19 cellular contexts compared by ENCODE assay signal in the genomic region with DNA sequence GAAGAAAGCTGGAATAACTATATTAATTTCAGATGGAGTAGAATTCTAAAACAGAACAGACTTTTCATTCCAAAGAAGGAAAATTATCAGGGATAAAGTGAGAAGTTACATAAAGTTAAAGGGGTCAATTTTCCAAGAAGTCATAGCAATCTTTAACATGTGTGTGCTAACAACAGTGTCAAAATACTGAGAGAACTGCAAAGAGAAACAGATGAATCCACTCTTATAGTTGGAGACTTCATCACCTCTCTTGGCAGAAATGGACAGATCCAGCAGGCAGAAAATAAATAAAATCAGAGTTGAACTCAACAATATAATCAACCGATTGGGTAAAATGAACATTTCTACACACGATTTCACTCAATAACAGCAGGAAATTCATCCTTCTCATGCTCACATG. TPM values are rescaled to one million over a fixed set of nuclear protein-coding genes. Genes with fewer than 3 reads are reported as not detected.
"Had no signal": no experiment of that assay in that cellular context is flagged by ENCODE, and none has a peak within 500 bp of the region (broad histone marks: within the 10 kb centered on the region; RNA-seq: fewer than 3 reads in every experiment).

No MANE protein-coding gene starts in this region.

- H3K27me3 ChIP-seq: dorsolateral prefrontal cortex, esophagus muscularis mucosa, gastrocnemius medialis, heart right ventricle, left lung had no signal

- H3K9me3 ChIP-seq: gastrocnemius medialis, left lung, lower lobe of right lung had no signal

- H3K4me1 ChIP-seq: esophagus muscularis mucosa, gastrocnemius medialis, left lung, lower lobe of right lung had no signal

- H3K27ac ChIP-seq: coronary artery, dorsolateral prefrontal cortex, gastrocnemius medialis, left lung, lower lobe of right lung had no signal

- DNase-seq: dermis blood vessel endothelial cell; dorsolateral prefrontal cortex; effector CD4-positive, alpha-beta T cell; effector memory CD4-positive, alpha-beta T cell; foreskin fibroblast; foreskin melanocyte; gastrocnemius medialis; glutamatergic neuron; head of caudate nucleus; heart right ventricle; hippocampal formation; left cardiac atrium; left lung; lower lobe of right lung; mesendoderm; midbrain had no signal

- H3K4me3 ChIP-seq: coronary artery, dorsolateral prefrontal cortex, esophagus muscularis mucosa, gastrocnemius medialis, heart right ventricle, left lung, lower lobe of right lung had no signal

- H3K36me3 ChIP-seq: left lung, lower lobe of right lung had no signal

- ATAC-seq: gastrocnemius medialis, left lung, lower lobe of right lung had no signal

RNA-seq across cellular contexts. Expression of a gene that starts 5.4 kb away (rescaled TPM):
- total RNA-seq: epithelial cell of proximal tubule had no signal
